Comparison of ENCODE assay signal across 23 cellular contexts in genomic region chr1:10888289-10888688, GRCh38.
A peak's percentile ranks its signal among the peaks of the same experiment; 100 is the strongest.
DNase-seq lines count a peak whose midpoint lies in the region; ATAC-seq and TF ChIP-seq lines count a peak whose summit lies in the region.
"Had no signal": no experiment of that assay in that cellular context is flagged by ENCODE, and none has a peak within 500 bp of the region (broad histone marks: within the 10 kb centered on the region; RNA-seq: fewer than 3 reads in every experiment).

No MANE protein-coding gene starts in this region.

- peaks cover 24% of the 10 kb centered on the region for H3K27me3 ChIP-seq in smooth muscle cell (ENCODE audit: low read depth)

- H3K4me3 Mint-ChIP-seq in WTC11 = peak overlapping the region; percentile 68
- H3K4me3 Mint-ChIP-seq: dendritic cell treated with granulocyte-macrophage colony-stimulating factor and Interleukin-4, amounts not matched to agents 40 ng/mL and 50 ng/mL, for 4 days had no signal

- no peaks in the 10 kb centered on the region for H3K9me3 Mint-ChIP-seq in WTC11
- H3K9me3 Mint-ChIP-seq: dendritic cell treated with granulocyte-macrophage colony-stimulating factor and Interleukin-4, amounts not matched to agents 40 ng/mL and 50 ng/mL, for 4 days had no signal

- peaks cover 14% of the 10 kb centered on the region for H3K4me1 ChIP-seq in smooth muscle cell (ENCODE audit: low read depth)
- H3K4me1 ChIP-seq: parathyroid adenoma had no signal

- H3K4me1 Mint-ChIP-seq in WTC11 = peaks cover 17% of the 10 kb centered on the region

- no peaks in the 10 kb centered on the region for H4K20me1 ChIP-seq in smooth muscle cell (ENCODE audit: low read depth)

- 32% methylated on average over 8 of the region's 23 CpGs for WGBS in smooth muscle cell (ENCODE audit: low lambda C conversion rate)

- CTCF ChIA-PET in WTC11 (lab: Charles Lee) = interaction anchor here (1.0 to 3.5 kb wide), 2 partner anchors 9 to 22 kb away, joined by 4 to 18 read pairs; no protein-coding TSS in a partner anchor

- H3K27ac Mint-ChIP-seq in WTC11 = no peak overlapping the region
- H3K27ac Mint-ChIP-seq: dendritic cell treated with granulocyte-macrophage colony-stimulating factor and Interleukin-4, amounts not matched to agents 40 ng/mL and 50 ng/mL, for 4 days had no signal

- ATAC-seq in WTC11 = peak; percentile 72
- no peak for ATAC-seq in HG02884 (IDR thresholded peaks at IDR 0.05; ENCODE audit: unreplicated experiment)
- no peak for ATAC-seq in GM19328 (IDR thresholded peaks at IDR 0.05; ENCODE audit: unreplicated experiment)
- ATAC-seq: PC-3 had no signal

- no peaks in the 10 kb centered on the region for H3K36me3 Mint-ChIP-seq in WTC11

- H3K9ac ChIP-seq in smooth muscle cell (ENCODE audit: low read depth) = no peak overlapping the region
- H3K9ac ChIP-seq: parathyroid adenoma, SK-N-SH had no signal

- H3K27ac ChIP-seq in smooth muscle cell (ENCODE audit: low read depth) = no peak overlapping the region
- H3K27ac ChIP-seq: C4-2B, parathyroid adenoma, transverse colon had no signal

- H3K4me3 ChIP-seq in smooth muscle cell = peak overlapping the region; percentile 38
- H3K4me3 ChIP-seq: transverse colon had no signal

- no peaks in the 10 kb centered on the region for H3K79me2 ChIP-seq in smooth muscle cell (ENCODE audit: low read depth)
- H3K79me2 ChIP-seq: parathyroid adenoma had no signal

- TF ChIP-seq CTCF in WTC11 (IDR thresholded peaks at IDR 0.05) (no peak), smooth muscle cell (IDR thresholded peaks at IDR 0.05; ENCODE audit: borderline replicate concordance, insufficient read depth, poor library complexity, severe bottlenecking) (no peak)

- POLR2A ChIA-PET in WTC11 (lab: Charles Lee) = no interaction called here

- DNase-seq in NCI-H146 (lab: John Stamatoyannopoulos, UW) (peak; percentile 34), NCI-H146 treated with DMSO at 0.1 percent for 48 hours (lab: John Stamatoyannopoulos, UW; ENCODE audit: unreplicated experiment) (no peak), WTC11 (ENCODE audit: low spot score) (peak; percentile 57), iPS-NIHi11 (ENCODE audit: low spot score) (peak; percentile 74), smooth muscle cell (lab: John Stamatoyannopoulos, UW; ENCODE audit: unreplicated experiment) (no peak), cerebellar cortex (ENCODE audit: low spot score) (no peak)
- DNase-seq: activated CD4-positive, alpha-beta T cell treated with anti-CD3 and anti-CD28 coated beads for 1 hour; activated CD8-positive, alpha-beta memory T cell treated with anti-CD3 and anti-CD28 coated beads, Interleukin-2, amount 50 U/mL, for 4 hours; activated naive CD4-positive, alpha-beta T cell treated with Interleukin-2 at 50 U/mL for 16 hours; DND-41; erythroblast; NCI-H1694 treated with DMSO at 0.1 percent for 48 hours; NCI-H524 treated with DMSO at 0.1 percent for 48 hours; PC-3; small intestine; T1000; transverse colon had no signal

- no peaks in the 10 kb centered on the region for H3F3A ChIP-seq in smooth muscle cell (ENCODE audit: low read depth)

- H3K36me3 ChIP-seq in smooth muscle cell (ENCODE audit: low read depth) = no peaks in the 10 kb centered on the region
- H3K36me3 ChIP-seq: transverse colon had no signal

- peaks cover 21% of the 10 kb centered on the region for H3K27me3 Mint-ChIP-seq in WTC11 (ENCODE audit: low read depth)

- H3K4me2 ChIP-seq in smooth muscle cell = peak overlapping the region; percentile 82
- H3K4me2 ChIP-seq: SK-N-SH had no signal

- H2AFZ ChIP-seq in smooth muscle cell (ENCODE audit: low read depth) = no peak overlapping the region
- H2AFZ ChIP-seq: parathyroid adenoma had no signal

- no peaks in the 10 kb centered on the region for H3K9me3 ChIP-seq in smooth muscle cell (replicated peaks; ENCODE audit: low read depth)
- H3K9me3 ChIP-seq: SK-N-SH, transverse colon had no signal

TF ChIP-seq in WTC11, 78 proteins besides CTCF, POLR2A, EP300 and RAD21:
- TF ChIP-seq ZNF281 (CRISPR knock-in tag; IDR thresholded peaks at IDR 0.05) = no peak
- no peak for TF ChIP-seq TEAD1 (CRISPR knock-in tag; IDR thresholded peaks at IDR 0.05)
- no peak for TF ChIP-seq CREB1 (CRISPR knock-in tag; IDR thresholded peaks at IDR 0.05)
- 0 out of 2 replicates have a peak, but pooled peaks have one; percentile 2 for TF ChIP-seq ZNF423 (CRISPR knock-in tag; IDR thresholded peaks at IDR 0.05)
- TF ChIP-seq E2F1 (CRISPR knock-in tag; IDR thresholded peaks at IDR 0.05) = no peak
- no peak for TF ChIP-seq RORB (CRISPR knock-in tag; IDR thresholded peaks at IDR 0.05)
- no peak for TF ChIP-seq HMGXB4 (CRISPR knock-in tag; IDR thresholded peaks at IDR 0.05)
TF ChIP-seq in WTC11: peak in this region for 1.

Comparison
In these comparisons a context has a peak if more than half of its experiments do, and no peak if none do; other contexts are left out.
1. DNase-seq: peak in NCI-H146 (single experiment), WTC11 (single experiment) and iPS-NIHi11 (single experiment); none in NCI-H146 treated with DMSO at 0.1 percent for 48 hours (single experiment), smooth muscle cell (single experiment) and cerebellar cortex (single experiment).